9 cellular contexts compared by ENCODE assay signal in genomic region chr2:85678794-85679672, GRCh38. TPM values are rescaled to one million over a fixed set of nuclear protein-coding genes. Genes with fewer than 3 reads are reported as not detected.
DNase-seq lines count a peak whose midpoint lies in the region; ATAC-seq and TF ChIP-seq lines count a peak whose summit lies in the region.
"Had no signal": no experiment of that assay in that cellular context is flagged by ENCODE, and none has a peak within 500 bp of the region (broad histone marks: within the 10 kb centered on the region; RNA-seq: fewer than 3 reads in every experiment).

No MANE protein-coding gene starts in this region.

- ATAC-seq in HG03159 (IDR thresholded peaks at IDR 0.05; ENCODE audit: unreplicated experiment), result peak; percentile 70
- no peak for ATAC-seq in GM18858 (IDR thresholded peaks at IDR 0.05; ENCODE audit: unreplicated experiment)

- intact Hi-C loops in lower leg skin (cut with DNase I; ENCODE audit: low total_unique reads), result no loop called here

- TF ChIP-seq CTCF in GM12875 (IDR thresholded peaks at IDR 0.05; ENCODE audit: borderline replicate concordance, insufficient read depth, low read depth, low read length) (peak; percentile 100), lower leg skin (IDR thresholded peaks at IDR 0.05) (peak in 1 of 3 donors; percentile 88)

- H3K4me3 ChIP-seq in GM12875 (ENCODE audit: low read depth, low read length), result no peak overlapping the region
- no peak overlapping the region for H3K4me3 ChIP-seq in lower leg skin (ENCODE audit: low read depth, poor library complexity, severe bottlenecking)

- DNase-seq in NCI-H460 (ENCODE audit: extremely low read depth, low read depth) (peak; percentile 66), dermis blood vessel endothelial cell (peak; percentile 90), lower leg skin (ENCODE audit: low spot score in 2 of 2) (peak; percentile 87 to 98)
- DNase-seq in activated CD4-positive, alpha-beta T cell treated with anti-CD3 and anti-CD28 coated beads, Interleukin-2, amount 50 U/mL, for 1 hour, result peak; percentile 73
- peak; percentile 64 to 73 for DNase-seq in stimulated activated CD4-positive, alpha-beta T cell treated with anti-CD3 and anti-CD28 coated beads, Interleukin-4, amount 100 ng/mL, for 48 hours (ENCODE audit: low read depth in 2 of 2)

- 22 to 29% methylated on average over 22 to 25 of the region's 25 CpGs for WGBS in lower leg skin, 2 donors

- TF ChIP-seq POLR2A in lower leg skin (IDR thresholded peaks at IDR 0.05), result no peak

RNA-seq across cellular contexts. Expression of gene SFTPB, which starts 11.0 kb away (rescaled TPM):
- total RNA-seq in NCI-H460 (2014; rRNA removed; shearing (Covaris generic)), result not detected in 2 replicates
- not detected in 2 replicates for polyA plus RNA-seq in NCI-H460 (2014; cell fraction: nucleus; rRNA removed)
- total RNA-seq in dermis blood vessel endothelial cell, result not detected in 2 replicates
- total RNA-seq in lower leg skin, result not detected

RNA-seq across cellular contexts. Expression of gene GNLY, which starts 15.1 kb away (rescaled TPM):
- total RNA-seq in NCI-H460 (2014; rRNA removed; shearing (Covaris generic)), result not detected in 2 replicates
- polyA plus RNA-seq in NCI-H460 (2014; cell fraction: nucleus; rRNA removed), result 1.1 TPM in 1 of 2 replicates, not detected in the other
- total RNA-seq in dermis blood vessel endothelial cell (not detected in 2 replicates), lower leg skin (1 to 10 TPM in 2 of 4 donors, under 1 TPM in 1, not detected in 1; 0.42 to 3.6 (median 1.3) TPM)
- total RNA-seq: temporal lobe had no signal
